Comparison of ENCODE assay signal across 25 cellular contexts in genomic region chr3:44525060-44525459, GRCh38. TPM values are rescaled to one million over a fixed set of nuclear protein-coding genes. Genes with fewer than 3 reads are reported as not detected.
DNase-seq lines count a peak whose midpoint lies in the region; ATAC-seq, FAIRE-seq and TF ChIP-seq lines count a peak whose summit lies in the region.
"Had no signal": no experiment of that assay in that cellular context is flagged by ENCODE, and none has a peak within 500 bp of the region (broad histone marks: within the 10 kb centered on the region; RNA-seq: fewer than 3 reads in every experiment).

No MANE protein-coding gene starts in this region.

- H3K9me3 Mint-ChIP-seq in activated T-cell treated with anti-CD3 and anti-CD28 coated beads, Interleukin-2, amount 50 U/mL, for 72 hours = no peaks in the 10 kb centered on the region
- peaks cover 15% of the 10 kb centered on the region for H3K9me3 Mint-ChIP-seq in Calu3 (ENCODE audit: low read depth, unreplicated experiment)
- H3K9me3 Mint-ChIP-seq: CD4-positive, CD25-positive, alpha-beta regulatory T cell; CD8-positive, alpha-beta T cell; GM23338; H9 had no signal

- DNase-seq in EH (ENCODE audit: low read depth) = peak; percentile 4
- peak; percentile 7 for DNase-seq in RPMI7951 (ENCODE audit: low read depth)
- DNase-seq in K562 (ENCODE audit: extremely low read depth in 1 of 4, low spot score in 3 of 4) = no peak
- peak; percentile 48 to 70 for DNase-seq in trophoblast cell
- DNase-seq in iPS-NIHi7 (ENCODE audit: extremely low spot score) = no peak
- DNase-seq in activated T-cell treated with anti-CD3 and anti-CD28 coated beads, Interleukin-2, amount 50 U/mL, for 72 hours = no peak
- DNase-seq in SHP77 (lab: John Stamatoyannopoulos, UW) = no peak
- DNase-seq in Calu3 = no peak
- DNase-seq: Caco-2; CD4-positive, CD25-positive, alpha-beta regulatory T cell; CD8-positive, alpha-beta T cell; DMS153; DND-41; EL; H9 had no signal

- 2% methylated on average over 5 of the region's 5 CpGs for WGBS in K562 (ENCODE audit: insufficient coverage, low coverage, missing lambda C conversion rate)
- no CpG with 5 or more reads among the region's 5 CpGs for WGBS in trophoblast cell (ENCODE audit: extremely low coverage, insufficient coverage, insufficient read length)

- H3K27ac ChIP-seq in K562 (ENCODE audit: extremely low read depth, low read depth, low read length) = no peak overlapping the region
- H3K27ac ChIP-seq in trophoblast cell (ENCODE audit: low read depth, low read length) = no peak overlapping the region
- H3K27ac ChIP-seq: 22Rv1, BLaER1, C4-2B had no signal

- POLR2A ChIA-PET in K562 (lab: Yijun Ruan, JAX) = no interaction called here

- no peak overlapping the region for H3K4ac ChIP-seq in trophoblast cell (ENCODE audit: low read depth, low read length)

- H3K4me3 Mint-ChIP-seq in activated T-cell treated with anti-CD3 and anti-CD28 coated beads, Interleukin-2, amount 50 U/mL, for 72 hours = no peak overlapping the region
- H3K4me3 Mint-ChIP-seq in Calu3 (ENCODE audit: low read depth, unreplicated experiment) = no peak overlapping the region
- H3K4me3 Mint-ChIP-seq: B cell; CD4-positive, CD25-positive, alpha-beta regulatory T cell; CD8-positive, alpha-beta T cell; GM23338; H9 had no signal

- in situ Hi-C loops in K562 (cut with MboI) = no loop called here

- H3K4me3 ChIP-seq in K562 = no peak overlapping the region
- no peak overlapping the region for H3K4me3 ChIP-seq in trophoblast cell (ENCODE audit: low read depth, low read length)
- H3K4me3 ChIP-seq: BLaER1, GM12878, GM23338 had no signal

- no peak overlapping the region for H3K14ac ChIP-seq in trophoblast cell (ENCODE audit: low read length)

- H3K18ac ChIP-seq in trophoblast cell (ENCODE audit: low read length) = no peak overlapping the region

- H3K79me2 ChIP-seq in K562 (ENCODE audit: control insufficient read depth, insufficient read depth, low read length) (no peaks in the 10 kb centered on the region), trophoblast cell (ENCODE audit: control insufficient read depth, insufficient read depth, low read length, poor library complexity) (no peaks in the 10 kb centered on the region)

- no peak overlapping the region for H2AFZ ChIP-seq in K562 (ENCODE audit: low read depth, low read length)
- no peak overlapping the region for H2AFZ ChIP-seq in trophoblast cell (ENCODE audit: insufficient read depth, low read length, poor library complexity)
- H2AFZ ChIP-seq: GM23338 had no signal

- no peak for TF ChIP-seq POLR2A in K562 (conservative IDR thresholded peaks at IDR 0.05)

- CTCF ChIA-PET in K562 (lab: Yijun Ruan, JAX; ENCODE audit: low intra/inter-chr PET ratio) = no interaction called here
- CTCF ChIA-PET in Calu3 (lab: Charles Lee) = no interaction called here

- H3K4me1 Mint-ChIP-seq in activated T-cell treated with anti-CD3 and anti-CD28 coated beads, Interleukin-2, amount 50 U/mL, for 72 hours (ENCODE audit: low read depth) = no peaks in the 10 kb centered on the region
- peaks cover 10% of the 10 kb centered on the region for H3K4me1 Mint-ChIP-seq in Calu3 (ENCODE audit: low read depth, unreplicated experiment)
- H3K4me1 Mint-ChIP-seq: B cell; CD4-positive, CD25-positive, alpha-beta regulatory T cell had no signal

- H3K27ac Mint-ChIP-seq in activated T-cell treated with anti-CD3 and anti-CD28 coated beads, Interleukin-2, amount 50 U/mL, for 72 hours = no peak overlapping the region
- H3K27ac Mint-ChIP-seq in Calu3 (ENCODE audit: unreplicated experiment) = no peak overlapping the region
- H3K27ac Mint-ChIP-seq: B cell; CD8-positive, alpha-beta T cell; GM23338; H9 had no signal

- H2BK120ac ChIP-seq in trophoblast cell (ENCODE audit: insufficient read depth, low read length, poor library complexity) = no peak overlapping the region

- no peaks in the 10 kb centered on the region for H3K79me1 ChIP-seq in trophoblast cell (ENCODE audit: low read length)

- H3K9ac ChIP-seq in K562 (ENCODE audit: insufficient read depth in 1 of 2, low read depth in 2 of 2, low read length in 2 of 2) (no peak overlapping the region), trophoblast cell (ENCODE audit: low read length) (no peak overlapping the region)
- H3K9ac ChIP-seq: BLaER1 had no signal

- ATAC-seq in K562 = no peak
- ATAC-seq in activated T-cell treated with anti-CD3 and anti-CD28 coated beads, Interleukin-2, amount 50 U/mL, for 72 hours (replicated peaks in 1 of 2) = no peak
- ATAC-seq: CD8-positive, alpha-beta T cell; GM12878; GM23338; HCT116 had no signal

- H2BK12ac ChIP-seq in trophoblast cell (ENCODE audit: low read length) = no peak overlapping the region

- no peak overlapping the region for H4K91ac ChIP-seq in trophoblast cell (ENCODE audit: low read depth, low read length)

- H3K4me1 ChIP-seq in K562 (replicated peaks in 1 of 2; ENCODE audit: control insufficient read depth in 2 of 2, insufficient read depth in 2 of 2, low read length in 2 of 2) (peaks cover 0 to 3% of the 10 kb centered on the region in 2 experiments; a peak in 2 of 5 replicates), trophoblast cell (ENCODE audit: control insufficient read depth in 1 of 2, insufficient read depth in 2 of 2, low read length in 2 of 2) (peaks cover 3 to 6% of the 10 kb centered on the region in 2 experiments)
- H3K4me1 ChIP-seq: BLaER1, Caco-2 had no signal

- intact Hi-C loops in K562 (cut with micrococcal nuclease) (no loop called here), Calu3 (cut with micrococcal nuclease; ENCODE audit: unreplicated experiment) (no loop called here)

- H2BK5ac ChIP-seq in trophoblast cell (ENCODE audit: low read depth, low read length, poor library complexity) = no peak overlapping the region

- H4K20me1 ChIP-seq in K562 (replicated peaks; ENCODE audit: control insufficient read depth, insufficient read depth, low read length) = no peaks in the 10 kb centered on the region
- H4K20me1 ChIP-seq: BLaER1 had no signal

- H3K36me3 Mint-ChIP-seq in activated T-cell treated with anti-CD3 and anti-CD28 coated beads, Interleukin-2, amount 50 U/mL, for 72 hours (ENCODE audit: insufficient read depth in 2 of 2) = no peaks in the 10 kb centered on the region
- no peaks in the 10 kb centered on the region for H3K36me3 Mint-ChIP-seq in Calu3 (ENCODE audit: insufficient read depth, unreplicated experiment)
- H3K36me3 Mint-ChIP-seq: CD8-positive, alpha-beta T cell had no signal

- TF ChIP-seq CTCF in K562 (IDR thresholded peaks at IDR 0.05 in 2 of 3, conservative IDR thresholded peaks at IDR 0.05 in 1 of 3; ENCODE audit: insufficient read depth in 2 of 3, low read depth in 1 of 3, low read length in 3 of 3) = no peak
- no peak for TF ChIP-seq CTCF in Calu3 (IDR thresholded peaks at IDR 0.05; ENCODE audit: unreplicated experiment)

- H3K27me3 ChIP-seq in K562 (ENCODE audit: control insufficient read depth in 2 of 2, insufficient read depth in 2 of 2, low read length in 2 of 2) (peaks cover 0 to 8% of the 10 kb centered on the region in 2 experiments; a peak in 2 of 5 replicates), trophoblast cell (ENCODE audit: insufficient read depth, low read length) (no peaks in the 10 kb centered on the region)
- H3K27me3 ChIP-seq: BLaER1 had no signal

- 0 out of 2 replicates have a peak, but pooled peaks cover 3% of the 10 kb centered on the region for H3K9me3 ChIP-seq in K562 (replicated peaks; ENCODE audit: control insufficient read depth, insufficient read depth, low read depth, low read length)
- H3K9me3 ChIP-seq in trophoblast cell (ENCODE audit: insufficient read depth, low read depth, low read length) = peaks cover 1% of the 10 kb centered on the region
- H3K9me3 ChIP-seq: BLaER1, Caco-2 had no signal

- no peak overlapping the region for H2AK5ac ChIP-seq in trophoblast cell (ENCODE audit: low read length)

- BruUV-seq in K562 (replicated peaks; lab: Mats Ljungman, UMichigan) (no TSS peak), Calu3 (replicated peaks; lab: Mats Ljungman, UMichigan) (no TSS peak)

- H3K4me2 ChIP-seq in K562 (ENCODE audit: insufficient read depth, low read length) (no peak overlapping the region), trophoblast cell (ENCODE audit: low read length) (no peak overlapping the region)
- H3K4me2 ChIP-seq: BLaER1, GM23338 had no signal

- no peak overlapping the region for H4K8ac ChIP-seq in trophoblast cell (ENCODE audit: low read depth, low read length)

- H3K36me3 ChIP-seq in K562 (ENCODE audit: control insufficient read depth, insufficient read depth, low read length) (no peaks in the 10 kb centered on the region), trophoblast cell (ENCODE audit: control insufficient read depth in 1 of 2, insufficient read depth in 2 of 2, low read length in 2 of 2) (no peaks in the 10 kb centered on the region)
- H3K36me3 ChIP-seq: BLaER1 had no signal

- no peak for TF ChIP-seq EP300 in K562 (IDR thresholded peaks at IDR 0.05; ENCODE audit: low read length)

- H3K27me3 Mint-ChIP-seq in activated T-cell treated with anti-CD3 and anti-CD28 coated beads, Interleukin-2, amount 50 U/mL, for 72 hours (ENCODE audit: low read depth) = peaks cover 33% of the 10 kb centered on the region
- peaks cover 10% of the 10 kb centered on the region for H3K27me3 Mint-ChIP-seq in Calu3 (ENCODE audit: unreplicated experiment)

- H4K12ac ChIP-seq in trophoblast cell (ENCODE audit: low read depth, low read length) = no peak overlapping the region

- no peak overlapping the region for H3K23ac ChIP-seq in trophoblast cell (ENCODE audit: low read length)

- no peaks in the 10 kb centered on the region for H3K9me1 ChIP-seq in K562 (ENCODE audit: control insufficient read depth, insufficient read depth, low read length)

- no peak for FAIRE-seq in K562 (lab: Jason Lieb, UNC)
- FAIRE-seq: A204.1, D721Med, GM12878, GM19239 had no signal

- TF ChIP-seq RAD21 in K562 (CRISPR knock-in tag; conservative IDR thresholded peaks at IDR 0.05 in 1 of 2, IDR thresholded peaks at IDR 0.05 in 1 of 2) = no peak

RNA-seq across cellular contexts. Expression of gene ZKSCAN7, which starts 29.9 kb away (rescaled TPM):
- 3.6 and 5.8 TPM in 2 replicates for total RNA-seq in RPMI7951 (2014; rRNA removed; shearing (Covaris generic))
- total RNA-seq in K562 (2011; cell fraction: chromatin; rRNA removed; ENCODE audit: low replicate concordance) = not detected in 2 replicates
- not detected in 2 replicates for total RNA-seq in K562 (2011; cell fraction: nucleolus; rRNA removed)
- total RNA-seq in K562 (2011; cell fraction: nucleoplasm; rRNA removed) = not detected in 2 replicates
- total RNA-seq in K562 (2014; rRNA removed) = not detected in 2 replicates
- not detected in 2 replicates for total RNA-seq in K562 (2014; rRNA removed; fragmentation: Illumina TruSeq; extraction: Trizol)
- not detected in 2 replicates for total RNA-seq in K562 (2015; rRNA removed; fragmentation: Illumina TruSeq; extraction: Trizol)
- 0.07 TPM in 1 of 2 replicates, not detected in the other for total RNA-seq in K562 (2021)
- polyA plus RNA-seq in K562 (2011; rRNA removed) = not detected in 2 replicates
- not detected in 2 replicates for polyA plus RNA-seq in K562 (2011; cell fraction: cytosol; rRNA removed)
- not detected in 2 replicates for polyA plus RNA-seq in K562 (2011; cell fraction: nucleus; rRNA removed)
- 0.10 TPM in 1 of 2 replicates, not detected in the other for polyA plus RNA-seq in K562 (2012)
- polyA plus RNA-seq in K562 (2014; fragmentation: Illumina TruSeq; extraction: Trizol) = not detected in 2 replicates
- polyA plus RNA-seq in K562 (2014; fragmentation: Nextera tagmentation; extraction: Ambion mirVana) = not detected
- polyA plus RNA-seq in K562 (2014; rRNA removed) = not detected in 2 replicates
- polyA minus RNA-seq in K562 (2011; rRNA and poly(A)+ RNA removed) = not detected in 2 replicates
- polyA minus RNA-seq in K562 (2011; cell fraction: cytosol; rRNA and poly(A)+ RNA removed) = not detected in 2 replicates
- polyA minus RNA-seq in K562 (2011; cell fraction: nucleus; rRNA and poly(A)+ RNA removed) = not detected in 2 replicates
- 3.2 and 3.4 TPM in 2 replicates for polyA plus RNA-seq in trophoblast cell (2013)
- total RNA-seq in activated T-cell treated with anti-CD3 and anti-CD28 coated beads, Interleukin-2, amount 50 U/mL, for 72 hours = 1 to 10 TPM; 2.8 to 4.9 TPM
- 0.39 and 0.59 TPM in 2 replicates for total RNA-seq in Calu3 (2022)
- total RNA-seq: Caco-2 had no signal

RNA-seq across cellular contexts. Expression of gene ZNF445, which starts 47.6 kb away (rescaled TPM):
- total RNA-seq in RPMI7951 (2014; rRNA removed; shearing (Covaris generic)) = 3.7 and 4.1 TPM in 2 replicates
- total RNA-seq in K562 (2011; cell fraction: chromatin; rRNA removed; ENCODE audit: low replicate concordance) = 68.7 and 76.5 TPM in 2 replicates
- total RNA-seq in K562 (2011; cell fraction: nucleolus; rRNA removed) = 40.7 and 42.0 TPM in 2 replicates
- 53.5 and 72.7 TPM in 2 replicates for total RNA-seq in K562 (2011; cell fraction: nucleoplasm; rRNA removed)
- total RNA-seq in K562 (2014; rRNA removed) (5.8 and 7.9 TPM in 2 replicates), K562 (2014; rRNA removed; fragmentation: Illumina TruSeq; extraction: Trizol) (13.9 and 14.3 TPM in 2 replicates), K562 (2015; rRNA removed; fragmentation: Illumina TruSeq; extraction: Trizol) (14.0 and 15.0 TPM in 2 replicates), K562 (2021) (24.2 and 26.9 TPM in 2 replicates), Calu3 (2022) (17.3 and 18.8 TPM in 2 replicates)
- polyA plus RNA-seq in K562 (2011; rRNA removed) (10.6 and 11.8 TPM in 2 replicates), K562 (2014; fragmentation: Illumina TruSeq; extraction: Trizol) (9.5 and 9.9 TPM in 2 replicates), K562 (2014; fragmentation: Nextera tagmentation; extraction: Ambion mirVana) (1 to 10 TPM; 1.2 to 1.8 TPM), K562 (2014; rRNA removed) (12.4 and 13.1 TPM in 2 replicates)
- 4.0 and 6.6 TPM in 2 replicates for polyA plus RNA-seq in K562 (2011; cell fraction: cytosol; rRNA removed)
- polyA plus RNA-seq in K562 (2011; cell fraction: nucleus; rRNA removed) = 22.0 and 24.1 TPM in 2 replicates
- 6.6 and 7.6 TPM in 2 replicates for polyA plus RNA-seq in K562 (2012)
- polyA minus RNA-seq in K562 (2011; rRNA and poly(A)+ RNA removed) = 22.8 and 24.7 TPM in 2 replicates
- polyA minus RNA-seq in K562 (2011; cell fraction: cytosol; rRNA and poly(A)+ RNA removed) = 8.6 and 11.1 TPM in 2 replicates
- polyA minus RNA-seq in K562 (2011; cell fraction: nucleus; rRNA and poly(A)+ RNA removed) = 14.1 and 22.8 TPM in 2 replicates
- 7.0 and 7.3 TPM in 2 replicates for polyA plus RNA-seq in trophoblast cell (2013)
- total RNA-seq in activated T-cell treated with anti-CD3 and anti-CD28 coated beads, Interleukin-2, amount 50 U/mL, for 72 hours = 10 to 100 TPM; 18.4 to 21.6 TPM

RNA-seq across cellular contexts. Expression of gene ZNF660, which starts 59.7 kb away (rescaled TPM):
- total RNA-seq in RPMI7951 (2014; rRNA removed; shearing (Covaris generic)) = 1.1 and 1.2 TPM in 2 replicates
- total RNA-seq in K562 (2011; cell fraction: chromatin; rRNA removed; ENCODE audit: low replicate concordance) = 0.49 and 0.92 TPM in 2 replicates
- 0.17 and 0.53 TPM in 2 replicates for total RNA-seq in K562 (2011; cell fraction: nucleolus; rRNA removed)
- 1.1 and 1.2 TPM in 2 replicates for total RNA-seq in K562 (2011; cell fraction: nucleoplasm; rRNA removed)
- total RNA-seq in K562 (2014; rRNA removed) (0.08 and 0.09 TPM in 2 replicates), K562 (2014; rRNA removed; fragmentation: Illumina TruSeq; extraction: Trizol) (0.65 and 0.96 TPM in 2 replicates), K562 (2015; rRNA removed; fragmentation: Illumina TruSeq; extraction: Trizol) (0.40 and 0.49 TPM in 2 replicates), K562 (2021) (0.13 and 0.29 TPM in 2 replicates), Calu3 (2022) (0.95 and 1.4 TPM in 2 replicates)
- polyA plus RNA-seq in K562 (2011; rRNA removed) (0.17 and 0.24 TPM in 2 replicates), K562 (2014; fragmentation: Illumina TruSeq; extraction: Trizol) (0.07 and 0.10 TPM in 2 replicates), K562 (2014; fragmentation: Nextera tagmentation; extraction: Ambion mirVana) (under 1 TPM; 0.06 to 0.07 TPM), K562 (2014; rRNA removed) (0.18 and 0.19 TPM in 2 replicates)
- 0.04 and 0.12 TPM in 2 replicates for polyA plus RNA-seq in K562 (2011; cell fraction: cytosol; rRNA removed)
- polyA plus RNA-seq in K562 (2011; cell fraction: nucleus; rRNA removed) = 0.14 and 0.23 TPM in 2 replicates
- 0.26 and 0.27 TPM in 2 replicates for polyA plus RNA-seq in K562 (2012)
- polyA minus RNA-seq in K562 (2011; rRNA and poly(A)+ RNA removed) = 0.35 and 1.1 TPM in 2 replicates
- polyA minus RNA-seq in K562 (2011; cell fraction: cytosol; rRNA and poly(A)+ RNA removed) = not detected in 2 replicates
- polyA minus RNA-seq in K562 (2011; cell fraction: nucleus; rRNA and poly(A)+ RNA removed) = 0.27 and 0.33 TPM in 2 replicates
- 2.2 and 2.8 TPM in 2 replicates for polyA plus RNA-seq in trophoblast cell (2013)
- total RNA-seq in activated T-cell treated with anti-CD3 and anti-CD28 coated beads, Interleukin-2, amount 50 U/mL, for 72 hours = 1 to 10 TPM in 1 of 2 donors, under 1 TPM in 1; 0.50 to 1.5 TPM
- total RNA-seq: Caco-2; CD4-positive, CD25-positive, alpha-beta regulatory T cell had no signal

Comparison
In these comparisons a context has a peak if more than half of its experiments do, and no peak if none do; other contexts are left out.
1. DNase-seq: peak in EH (single experiment), RPMI7951 (single experiment) and trophoblast cell (2 of 2); none in K562 (0 of 4), iPS-NIHi7 (single experiment), activated T-cell treated with anti-CD3 and anti-CD28 coated beads, Interleukin-2, amount 50 U/mL, for 72 hours (0 of 2), SHP77 (0 of 2) and Calu3 (single experiment).